In genomic region chr22:45318168-45318557, GRCh38 we compare ENCODE assay signal across 8 cellular contexts. TPM values are rescaled to one million over a fixed set of nuclear protein-coding genes. Genes with fewer than 3 reads are reported as not detected.
DNase-seq lines count a peak whose midpoint lies in the region; ATAC-seq and TF ChIP-seq lines count a peak whose summit lies in the region.

No MANE protein-coding gene starts in this region.

- DNase-seq in DMS53 (lab: John Stamatoyannopoulos, UW) (peak; percentile 80), NCI-H748 treated with DMSO at 0.1 percent for 48 hours (lab: John Stamatoyannopoulos, UW) (peak; percentile 92), activated T-cell treated with anti-CD3 and anti-CD28 coated beads for 48 hours (ENCODE audit: low read depth) (peak; percentile 73)
- DNase-seq in stimulated activated naive B cell treated with anti-CD40 and anti-IgM and Interleukin-4, amounts not matched to agents 10 μg/mL and 1 μg/mL and 100 μg/mL, for 72 hours = peak; percentile 60

- no peaks in the 10 kb centered on the region for H3K9me3 ChIP-seq in esophagus (ENCODE audit: control insufficient read depth in 2 of 2, insufficient read depth in 1 of 2, low read depth in 1 of 2, low read length in 1 of 2)

- H3K4me1 ChIP-seq in esophagus (ENCODE audit: control insufficient read depth in 2 of 2, insufficient read depth in 2 of 2, low read length in 1 of 2) = peaks cover 3 to 8% of the 10 kb centered on the region in 2 donors

- H3K36me3 Mint-ChIP-seq in nephron (ENCODE audit: low read depth) = peaks cover under 1% of the 10 kb centered on the region
- H3K36me3 Mint-ChIP-seq in stimulated activated naive B cell treated with anti-CD40 and anti-IgM and Interleukin-4, amounts not matched to agents 10 μg/mL and 1 μg/mL and 100 μg/mL, for 72 hours = peaks cover 7 to 16% of the 10 kb centered on the region in 2 donors

- H3K36me3 ChIP-seq in esophagus (ENCODE audit: control insufficient read depth in 2 of 2, insufficient read depth in 2 of 2, low read length in 1 of 2) = peaks cover 2 to 4% of the 10 kb centered on the region in 2 donors

- 9 to 17% methylated on average over 8 of the region's 8 CpGs for WGBS in esophagus, 2 donors

- ATAC-seq in HG02610 (IDR thresholded peaks at IDR 0.05; ENCODE audit: unreplicated experiment) (peak; percentile 35), HG03108 (IDR thresholded peaks at IDR 0.05; ENCODE audit: unreplicated experiment) (no peak)
- peak; percentile 85 to 86 for ATAC-seq in stimulated activated naive B cell treated with anti-CD40 and anti-IgM and Interleukin-4, amounts not matched to agents 10 μg/mL and 1 μg/mL and 100 μg/mL, for 72 hours (replicated peaks)

- H3K27ac ChIP-seq in esophagus (ENCODE audit: low read depth in 2 of 2, low read length in 1 of 2) = peak overlapping the region; percentile 72 to 89

- H3K27me3 ChIP-seq in esophagus (ENCODE audit: control insufficient read depth in 1 of 2, insufficient read depth in 2 of 2, low read length in 2 of 2) = no peaks in the 10 kb centered on the region

- no peaks in the 10 kb centered on the region for H3K27me3 Mint-ChIP-seq in nephron (ENCODE audit: low read depth)
- no peaks in the 10 kb centered on the region for H3K27me3 Mint-ChIP-seq in stimulated activated naive B cell treated with anti-CD40 and anti-IgM and Interleukin-4, amounts not matched to agents 10 μg/mL and 1 μg/mL and 100 μg/mL, for 72 hours

- peak overlapping the region; percentile 22 to 54 (median 48) for H3K4me3 Mint-ChIP-seq in nephron
- peak overlapping the region; percentile 63 for H3K4me3 Mint-ChIP-seq in stimulated activated naive B cell treated with anti-CD40 and anti-IgM and Interleukin-4, amounts not matched to agents 10 μg/mL and 1 μg/mL and 100 μg/mL, for 72 hours

- no peak for TF ChIP-seq CTCF in nephron (IDR thresholded peaks at IDR 0.05; ENCODE audit: unreplicated experiment in 3 of 3)

- peaks cover 47% of the 10 kb centered on the region for H3K4me1 Mint-ChIP-seq in nephron
- peaks cover 43 to 89% of the 10 kb centered on the region in 2 donors for H3K4me1 Mint-ChIP-seq in stimulated activated naive B cell treated with anti-CD40 and anti-IgM and Interleukin-4, amounts not matched to agents 10 μg/mL and 1 μg/mL and 100 μg/mL, for 72 hours

- H3K27ac Mint-ChIP-seq in nephron = peak overlapping the region; percentile 92 to 93 (median 92)
- peak overlapping the region; percentile 93 for H3K27ac Mint-ChIP-seq in stimulated activated naive B cell treated with anti-CD40 and anti-IgM and Interleukin-4, amounts not matched to agents 10 μg/mL and 1 μg/mL and 100 μg/mL, for 72 hours

- no peaks in the 10 kb centered on the region for H3K9me3 Mint-ChIP-seq in nephron
- H3K9me3 Mint-ChIP-seq in stimulated activated naive B cell treated with anti-CD40 and anti-IgM and Interleukin-4, amounts not matched to agents 10 μg/mL and 1 μg/mL and 100 μg/mL, for 72 hours = no peaks in the 10 kb centered on the region

- no peak overlapping the region for H3K4me3 ChIP-seq in esophagus (ENCODE audit: low read depth in 1 of 2, low read length in 2 of 2)

RNA-seq across cellular contexts. Expression of gene FAM118A, which starts 8.4 kb away (rescaled TPM):
- polyA plus RNA-seq in esophagus = 10 to 100 TPM; 15.4 to 44.4 TPM

RNA-seq across cellular contexts. Expression of gene UPK3A, which starts 33.4 kb away (rescaled TPM):
- polyA plus RNA-seq in esophagus = not detected
